Comparison of ENCODE assay signal across 37 cellular contexts in genomic region chr2:162748566-162749215, GRCh38.
"Had no signal": no experiment of that assay in that cellular context is flagged by ENCODE, and none has a peak within 500 bp of the region (broad histone marks: within the 10 kb centered on the region; RNA-seq: fewer than 3 reads in every experiment).

No MANE protein-coding gene starts in this region.

- H3K36me3 Mint-ChIP-seq: activated CD4-positive, alpha-beta memory T cell treated with anti-CD3 and anti-CD28 coated beads for 36 hours; activated naive CD4-positive, alpha-beta T cell treated with anti-CD3 and anti-CD28 coated beads, Interleukin-2, amount 50 U/mL, for 72 hours; activated naive CD8-positive, alpha-beta T cell treated with anti-CD3 and anti-CD28 coated beads for 36 hours had no signal

- H3K4me1 Mint-ChIP-seq: activated B cell treated with CpG ODN at 0.5 μM for 24 hours; activated CD4-positive, alpha-beta T cell treated with anti-CD3 and anti-CD28 coated beads, Interleukin-2, amount 10 ng/mL, durations not matched to agents 24 days and 14 days; activated naive CD8-positive, alpha-beta T cell treated with anti-CD3 and anti-CD28 coated beads for 36 hours; activated T-helper 17 cell treated with anti-CD3 and anti-CD28 coated beads, Interleukin-2, amount 50 U/mL, for 72 hours had no signal

- DNase-seq: activated B cell treated with CpG ODN at 0.5 μM for 24 hours; activated CD4-positive, alpha-beta memory T cell treated with anti-CD3 and anti-CD28 coated beads for 36 hours; activated CD4-positive, alpha-beta T cell treated with anti-CD3 and anti-CD28 coated beads for 4 hours; activated CD4-positive, alpha-beta T cell treated with anti-CD3 and anti-CD28 coated beads, Interleukin-2, amount 10 ng/mL, durations not matched to agents 24 days and 14 days; activated CD4-positive, alpha-beta T cell treated with anti-CD3 and anti-CD28 coated beads, Interleukin-2, amount 50 U/mL, for 1 hour; activated CD4-positive, alpha-beta T cell treated with anti-CD3 and anti-CD28 coated beads, Interleukin-2, amount 50 U/mL, for 4 hours; activated CD4-positive, CD25-positive, alpha-beta regulatory T cell treated with anti-CD3 and anti-CD28 coated beads, Interleukin-2, amount 50 U/mL, for 72 hours; activated CD8-positive, alpha-beta memory T cell treated with anti-CD3 and anti-CD28 coated beads, Interleukin-2, amount 50 U/mL, for 4 hours; activated CD8-positive, alpha-beta T cell treated with anti-CD3 and anti-CD28 coated beads for 36 hours; activated effector memory CD4-positive, alpha-beta T cell treated with anti-CD3 and anti-CD28 coated beads, Interleukin-2, amount 50 U/mL, for 16 hours; activated gamma-delta T cell treated with Interleukin-2 at 50 U/mL for 16 hours; activated naive CD4-positive, alpha-beta T cell; activated naive CD4-positive, alpha-beta T cell treated with anti-CD3 and anti-CD28 coated beads for 36 hours; activated naive CD4-positive, alpha-beta T cell treated with anti-CD3 and anti-CD28 coated beads, Interleukin-2, amount 50 U/mL, for 16 hours; activated naive CD8-positive, alpha-beta T cell treated with anti-CD3 and anti-CD28 coated beads for 36 hours; activated T-cell treated with anti-CD3 and anti-CD28 coated beads for 4 hours; activated T-cell treated with anti-CD3 and anti-CD28 coated beads, Interleukin-2, amount 50 U/mL, for 1 hour; activated T-cell treated with anti-CD3 and anti-CD28 coated beads, Interleukin-2, amount 50 U/mL, for 4 hours; activated T-cell treated with anti-CD3 and anti-CD28 coated beads, Interleukin-2, amount 50 U/mL, for 72 hours; adrenal gland; amniotic stem cell; aorta; body of pancreas; brain microvascular endothelial cell; central memory CD4-positive, alpha-beta T cell; T-helper 1 cell; T-helper 2 cell; T-helper 9 cell had no signal

- H3K4me1 ChIP-seq: adrenal gland, breast epithelium had no signal

- H3K9me3 ChIP-seq: adrenal gland, body of pancreas, breast epithelium had no signal

- H3K36me3 ChIP-seq: adrenal gland, brain microvascular endothelial cell, breast epithelium had no signal

- ATAC-seq: activated CD8-positive, alpha-beta T cell treated with anti-CD3 and anti-CD28 coated beads for 36 hours; activated naive CD4-positive, alpha-beta T cell treated with anti-CD3 and anti-CD28 coated beads, Interleukin-2, amount 50 U/mL, for 72 hours; activated T-cell treated with anti-CD3 and anti-CD28 coated beads, Interleukin-2, amount 50 U/mL, for 4 hours; activated T-cell treated with anti-CD3 and anti-CD28 coated beads, Interleukin-2, amount 50 U/mL, for 72 hours; activated T-helper 17 cell treated with anti-CD3 and anti-CD28 coated beads, Interleukin-2, amount 50 U/mL, for 72 hours; body of pancreas had no signal

- H3K9me3 Mint-ChIP-seq: activated CD4-positive, alpha-beta memory T cell treated with anti-CD3 and anti-CD28 coated beads for 36 hours; activated CD4-positive, alpha-beta T cell treated with anti-CD3 and anti-CD28 coated beads, Interleukin-2, amount 10 ng/mL, durations not matched to agents 24 days and 14 days; activated CD8-positive, alpha-beta T cell treated with anti-CD3 and anti-CD28 coated beads for 36 hours; activated T-helper 1 cell treated with anti-CD3 and anti-CD28 coated beads, Interleukin-12 subunit alpha, Interleukin-12 subunit beta, Interleukin-2, Interleukin-4 antibody, amounts not matched to agents 30 ng/mL and 10 ng/mL and 1 ng/mL, durations not matched to agents 14 hours and 24 hours and 36 hours; T-helper 1 cell treated with Interleukin-12 subunit alpha and Interleukin-12 subunit beta and Interleukin-4 antibody, amounts not matched to agents 30 μg/mL and 1 μg/mL, for 36 hours; T-helper 2 cell treated with Interferon-gamma antibody and Interleukin-4, amounts not matched to agents 5 μg/mL and 100 μg/mL, for 36 hours had no signal

- H3K27me3 Mint-ChIP-seq: activated B cell treated with CpG ODN at 0.5 μM for 24 hours; activated CD4-positive, alpha-beta memory T cell treated with anti-CD3 and anti-CD28 coated beads for 36 hours; activated CD4-positive, alpha-beta T cell treated with anti-CD3 and anti-CD28 coated beads, Interleukin-2, amount 10 ng/mL, durations not matched to agents 24 days and 14 days; activated CD8-positive, alpha-beta T cell treated with anti-CD3 and anti-CD28 coated beads for 36 hours; activated naive CD8-positive, alpha-beta T cell treated with anti-CD3 and anti-CD28 coated beads for 36 hours; activated T-helper 17 cell treated with anti-CD3 and anti-CD28 coated beads, Interleukin-2, amount 50 U/mL, for 72 hours had no signal

- H3K4me3 Mint-ChIP-seq: activated B cell treated with CpG ODN at 0.5 μM for 24 hours; activated CD4-positive, alpha-beta memory T cell treated with anti-CD3 and anti-CD28 coated beads for 36 hours; activated CD4-positive, alpha-beta T cell treated with anti-CD3 and anti-CD28 coated beads, Interleukin-2, amount 10 ng/mL, durations not matched to agents 24 days and 14 days; activated CD8-positive, alpha-beta T cell treated with anti-CD3 and anti-CD28 coated beads for 36 hours; activated naive CD4-positive, alpha-beta T cell treated with anti-CD3 and anti-CD28 coated beads for 36 hours; activated naive CD8-positive, alpha-beta T cell treated with anti-CD3 and anti-CD28 coated beads for 36 hours; activated T-cell treated with anti-CD3 and anti-CD28 coated beads, Interleukin-2, amount 50 U/mL, for 4 hours; activated T-cell treated with anti-CD3 and anti-CD28 coated beads, Interleukin-2, amount 50 U/mL, for 72 hours; activated T-helper 1 cell treated with anti-CD3 and anti-CD28 coated beads, Interleukin-12 subunit alpha, Interleukin-12 subunit beta, Interleukin-2, Interleukin-4 antibody, amounts not matched to agents 30 ng/mL and 10 ng/mL and 1 ng/mL, durations not matched to agents 14 hours and 24 hours and 36 hours; activated T-helper 17 cell treated with anti-CD3 and anti-CD28 coated beads, Interleukin-2, amount 50 U/mL, for 72 hours; T-helper 1 cell treated with Interleukin-12 subunit alpha and Interleukin-12 subunit beta and Interleukin-4 antibody, amounts not matched to agents 30 μg/mL and 1 μg/mL, for 36 hours; T-helper 2 cell treated with Interferon-gamma antibody and Interleukin-4, amounts not matched to agents 5 μg/mL and 100 μg/mL, for 36 hours had no signal

- FAIRE-seq: astrocyte, TTC549 had no signal

- H3K27ac ChIP-seq: adrenal gland, body of pancreas, brain microvascular endothelial cell, breast epithelium, VCaP had no signal

- H3K27me3 ChIP-seq: adrenal gland, body of pancreas, brain microvascular endothelial cell, breast epithelium had no signal

- H3K4me3 ChIP-seq: adrenal gland, body of pancreas, breast epithelium had no signal

- H3K27ac Mint-ChIP-seq: activated B cell treated with CpG ODN at 0.5 μM for 24 hours; activated CD4-positive, alpha-beta memory T cell treated with anti-CD3 and anti-CD28 coated beads for 36 hours; activated CD4-positive, alpha-beta T cell treated with anti-CD3 and anti-CD28 coated beads, Interleukin-2, amount 10 ng/mL, durations not matched to agents 24 days and 14 days; activated CD8-positive, alpha-beta T cell treated with anti-CD3 and anti-CD28 coated beads for 36 hours; activated naive CD4-positive, alpha-beta T cell treated with anti-CD3 and anti-CD28 coated beads for 36 hours; activated naive CD4-positive, alpha-beta T cell treated with anti-CD3 and anti-CD28 coated beads, Interleukin-2, amount 50 U/mL, for 72 hours; activated naive CD8-positive, alpha-beta T cell treated with anti-CD3 and anti-CD28 coated beads for 36 hours; activated T-cell treated with anti-CD3 and anti-CD28 coated beads, Interleukin-2, amount 50 U/mL, for 72 hours; activated T-helper 1 cell treated with anti-CD3 and anti-CD28 coated beads, Interleukin-12 subunit alpha, Interleukin-12 subunit beta, Interleukin-2, Interleukin-4 antibody, amounts not matched to agents 30 ng/mL and 10 ng/mL and 1 ng/mL, durations not matched to agents 14 hours and 24 hours and 36 hours; activated T-helper 17 cell treated with anti-CD3 and anti-CD28 coated beads, Interleukin-2, amount 50 U/mL, for 72 hours; T-helper 1 cell treated with Interleukin-12 subunit alpha and Interleukin-12 subunit beta and Interleukin-4 antibody, amounts not matched to agents 30 μg/mL and 1 μg/mL, for 36 hours; T-helper 2 cell treated with Interferon-gamma antibody and Interleukin-4, amounts not matched to agents 5 μg/mL and 100 μg/mL, for 36 hours had no signal
